28 cellular contexts compared by ENCODE assay signal in the genomic region with DNA sequence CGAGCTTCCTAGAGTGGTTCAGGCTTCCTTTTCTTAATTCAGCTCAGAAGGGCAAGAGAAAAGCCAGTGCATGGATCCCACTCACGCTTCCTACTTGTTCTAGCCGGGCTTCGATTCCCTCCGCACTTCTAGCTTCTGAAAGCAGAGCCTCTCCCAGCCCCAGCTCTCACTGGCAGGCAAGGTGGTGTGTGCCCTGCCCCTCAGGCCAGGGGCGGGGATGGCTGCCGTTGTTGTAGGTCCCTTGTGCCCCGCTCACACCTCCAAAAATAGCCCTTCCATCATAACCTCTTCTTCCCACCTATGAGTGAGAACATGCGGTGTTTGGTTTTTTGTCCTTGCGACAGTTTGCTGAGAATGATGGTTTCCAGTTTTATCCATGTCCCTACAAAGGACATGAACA.
"Had no signal": no experiment of that assay in that cellular context is flagged by ENCODE, and none has a peak within 500 bp of the region (broad histone marks: within the 10 kb centered on the region; RNA-seq: fewer than 3 reads in every experiment).

No MANE protein-coding gene starts in this region.

- H3K36me3 ChIP-seq: neutrophil, pancreas, prostate gland, right lobe of liver, sigmoid colon, suprapubic skin, transverse colon, upper lobe of right lung, uterus had no signal

- H3K4me1 Mint-ChIP-seq: stimulated activated effector memory CD8-positive, alpha-beta T cell treated with anti-CD3 and anti-CD28 coated beads, Interleukin-12 subunit alpha, Interleukin-12 subunit beta, amount 100 ng/mL, for 72 hours; stimulated activated naive CD8-positive, alpha-beta T cell treated with anti-CD3 and anti-CD28 coated beads, Interleukin-15, amount 100 ng/mL, for 72 hours had no signal

- H3K27ac Mint-ChIP-seq: naive thymus-derived CD8-positive, alpha-beta T cell; natural killer cell treated with Interleukin-12 subunit alpha and Interleukin-12 subunit beta and Interleukin-15 and Interleukin-18, amount 100 ng/mL, for 72 hours; nephron progenitor cell; stimulated activated effector memory CD8-positive, alpha-beta T cell treated with anti-CD3 and anti-CD28 coated beads, Interleukin-12 subunit alpha, Interleukin-12 subunit beta, amount 100 ng/mL, for 72 hours; stimulated activated naive CD8-positive, alpha-beta T cell treated with anti-CD3 and anti-CD28 coated beads, Interleukin-15, amount 100 ng/mL, for 72 hours; type B pancreatic cell had no signal

- H3K9me3 ChIP-seq: neutrophil, pancreas, prostate gland, right lobe of liver, sigmoid colon, suprapubic skin, testis, tibial artery, transverse colon, upper lobe of right lung, uterus had no signal

- H3K4me3 Mint-ChIP-seq: naive thymus-derived CD8-positive, alpha-beta T cell; natural killer cell treated with Interleukin-12 subunit alpha and Interleukin-12 subunit beta and Interleukin-15 and Interleukin-18, amount 100 ng/mL, for 72 hours; nephron progenitor cell; neural crest cell; stimulated activated effector memory CD8-positive, alpha-beta T cell treated with anti-CD3 and anti-CD28 coated beads, Interleukin-12 subunit alpha, Interleukin-12 subunit beta, amount 100 ng/mL, for 72 hours; stimulated activated naive CD8-positive, alpha-beta T cell treated with anti-CD3 and anti-CD28 coated beads, Interleukin-15, amount 100 ng/mL, for 72 hours; type B pancreatic cell had no signal

- H3K4me3 ChIP-seq: pancreas, prostate gland, right lobe of liver, sigmoid colon, suprapubic skin, testis, tibial artery, transverse colon, upper lobe of right lung, uterus had no signal

- ATAC-seq: naive thymus-derived CD8-positive, alpha-beta T cell; natural killer cell treated with Interleukin-12 subunit alpha and Interleukin-12 subunit beta and Interleukin-15 and Interleukin-18, amount 100 ng/mL, for 72 hours; pancreas; right lobe of liver; stimulated activated effector memory CD8-positive, alpha-beta T cell treated with anti-CD3 and anti-CD28 coated beads, Interleukin-12 subunit alpha, Interleukin-12 subunit beta, amount 100 ng/mL, for 72 hours; stimulated activated naive CD8-positive, alpha-beta T cell treated with anti-CD3 and anti-CD28 coated beads, Interleukin-15, amount 100 ng/mL, for 72 hours; stimulated activated naive CD8-positive, alpha-beta T cell treated with anti-CD3 and anti-CD28 coated beads, Interleukin-15, Interleukin-2, amounts not matched to agents 100 U/mL and 50 U/mL, for 24 hours; upper lobe of right lung had no signal

- H3K36me3 Mint-ChIP-seq: naive thymus-derived CD8-positive, alpha-beta T cell; natural killer cell treated with Interleukin-12 subunit alpha and Interleukin-12 subunit beta and Interleukin-15 and Interleukin-18, amount 100 ng/mL, for 72 hours; stimulated activated effector memory CD8-positive, alpha-beta T cell treated with anti-CD3 and anti-CD28 coated beads, Interleukin-12 subunit alpha, Interleukin-12 subunit beta, amount 100 ng/mL, for 72 hours had no signal

- H3K27me3 ChIP-seq: neutrophil, pancreas, right lobe of liver, sigmoid colon, suprapubic skin, testis, tibial artery, transverse colon, upper lobe of right lung, uterus had no signal

- H3K9me3 Mint-ChIP-seq: naive thymus-derived CD8-positive, alpha-beta T cell; natural killer cell treated with Interleukin-12 subunit alpha and Interleukin-12 subunit beta and Interleukin-15 and Interleukin-18, amount 100 ng/mL, for 72 hours; nephron progenitor cell; stimulated activated effector memory CD8-positive, alpha-beta T cell treated with anti-CD3 and anti-CD28 coated beads, Interleukin-12 subunit alpha, Interleukin-12 subunit beta, amount 100 ng/mL, for 72 hours; stimulated activated naive CD8-positive, alpha-beta T cell treated with anti-CD3 and anti-CD28 coated beads, Interleukin-15, amount 100 ng/mL, for 72 hours; type B pancreatic cell had no signal

- H3K27ac ChIP-seq: neutrophil, pancreas, prostate gland, right lobe of liver, sigmoid colon, suprapubic skin, testis, tibial artery, transverse colon, upper lobe of right lung, uterus had no signal

- DNase-seq: naive thymus-derived CD8-positive, alpha-beta T cell; nephron progenitor cell; nucleus accumbens; pancreas; retina; right lobe of liver; sigmoid colon; small intestine; stimulated activated CD4-positive, alpha-beta T cell treated with anti-CD3 and anti-CD28 coated beads, Interleukin-15, amount 100 ng/mL, for 24 hours; stimulated activated CD4-positive, alpha-beta T cell treated with anti-CD3 and anti-CD28 coated beads, Interleukin-2, amount 100 ng/mL, for 24 hours; stimulated activated CD4-positive, alpha-beta T cell treated with anti-CD3 and anti-CD28 coated beads, Interleukin-2, amount 100 ng/mL, for 48 hours; stimulated activated CD4-positive, alpha-beta T cell treated with anti-CD3 and anti-CD28 coated beads, Interleukin-4, amount 100 ng/mL, for 24 hours; stimulated activated naive CD4-positive, alpha-beta T cell; stimulated activated naive CD8-positive, alpha-beta T cell treated with anti-CD3 and anti-CD28 coated beads, Interleukin-15, amount 100 ng/mL, for 72 hours; stimulated activated naive CD8-positive, alpha-beta T cell treated with anti-CD3 and anti-CD28 coated beads, Interleukin-15, Interleukin-2, amounts not matched to agents 100 U/mL and 50 U/mL, for 24 hours; substantia nigra; testis; transverse colon; upper lobe of right lung; uterus had no signal

- H3K4me1 ChIP-seq: prostate gland, right lobe of liver, suprapubic skin, testis, upper lobe of right lung, uterus had no signal

- H3K27me3 Mint-ChIP-seq: type B pancreatic cell had no signal
